ENCODE assay signal across 8 cellular contexts in genomic region chr6:88165087-88165876, GRCh38.
DNase-seq lines count a peak whose midpoint lies in the region; ATAC-seq and TF ChIP-seq lines count a peak whose summit lies in the region.

No MANE protein-coding gene starts in this region.

- peak; percentile 2 for ATAC-seq in GM21367 (IDR thresholded peaks at IDR 0.05; ENCODE audit: unreplicated experiment)
- peak; percentile 5 to 9 for ATAC-seq in stimulated activated naive B cell treated with anti-CD40 and anti-IgM and Interleukin-4, amounts not matched to agents 10 μg/mL and 1 μg/mL and 100 μg/mL, for 72 hours (replicated peaks)
- no peak for ATAC-seq in GM21619 (IDR thresholded peaks at IDR 0.05; ENCODE audit: unreplicated experiment)

- TF ChIP-seq CTCF in AG10803 (conservative IDR thresholded peaks at IDR 0.05; ENCODE audit: low read length) = no peak

- peak overlapping the region; percentile 87 for H3K27ac Mint-ChIP-seq in stimulated activated naive B cell treated with anti-CD40 and anti-IgM and Interleukin-4, amounts not matched to agents 10 μg/mL and 1 μg/mL and 100 μg/mL, for 72 hours

- H3K36me3 ChIP-seq in SK-N-MC (ENCODE audit: insufficient read depth, low read length) = no peaks in the 10 kb centered on the region

- no peak overlapping the region for H3K9ac ChIP-seq in SK-N-MC (ENCODE audit: insufficient read length)

- peaks cover 17 to 51% of the 10 kb centered on the region in 2 donors for H3K27me3 Mint-ChIP-seq in stimulated activated naive B cell treated with anti-CD40 and anti-IgM and Interleukin-4, amounts not matched to agents 10 μg/mL and 1 μg/mL and 100 μg/mL, for 72 hours

- H3K9me3 Mint-ChIP-seq in stimulated activated naive B cell treated with anti-CD40 and anti-IgM and Interleukin-4, amounts not matched to agents 10 μg/mL and 1 μg/mL and 100 μg/mL, for 72 hours = no peaks in the 10 kb centered on the region

- H3K36me3 Mint-ChIP-seq in stimulated activated naive B cell treated with anti-CD40 and anti-IgM and Interleukin-4, amounts not matched to agents 10 μg/mL and 1 μg/mL and 100 μg/mL, for 72 hours = peaks cover 6 to 9% of the 10 kb centered on the region in 2 donors

- H3K4me3 Mint-ChIP-seq in stimulated activated naive B cell treated with anti-CD40 and anti-IgM and Interleukin-4, amounts not matched to agents 10 μg/mL and 1 μg/mL and 100 μg/mL, for 72 hours = peak overlapping the region; percentile 87 to 96

- no peak for DNase-seq in AG10803 (ENCODE audit: low read depth)
- no peak for DNase-seq in SK-N-MC (ENCODE audit: low read depth, low spot score)
- no peak for DNase-seq in stimulated activated naive B cell treated with anti-CD40 and anti-IgM and Interleukin-4, amounts not matched to agents 10 μg/mL and 1 μg/mL and 100 μg/mL, for 72 hours
- DNase-seq in SKM-1 treated with dmso at 0.1 percent for 144 hours (lab: John Stamatoyannopoulos, UW; ENCODE audit: unreplicated experiment) = no peak
- no peak for DNase-seq in ACHN

- no peak overlapping the region for H3K27ac ChIP-seq in SK-N-MC

- in situ Hi-C loops in ACHN (cut with HindIII; ENCODE audit: low pct_ligation_motif_present, low pct_unique_long_range_greater_than_20kb, low sequenced_read_pairs) = no loop called here

- peaks cover 23 to 24% of the 10 kb centered on the region in 2 donors for H3K4me1 Mint-ChIP-seq in stimulated activated naive B cell treated with anti-CD40 and anti-IgM and Interleukin-4, amounts not matched to agents 10 μg/mL and 1 μg/mL and 100 μg/mL, for 72 hours

- H3K9me3 ChIP-seq in SK-N-MC (ENCODE audit: low read depth, low read length) = no peaks in the 10 kb centered on the region

- H3K4me3 ChIP-seq in AG10803 (ENCODE audit: low read length) = peak overlapping the region; percentile 33
- H3K4me3 ChIP-seq in SK-N-MC = peak overlapping the region; percentile 75
- H3K4me3 ChIP-seq in iPS-11a (ENCODE audit: low read depth, low read length) = peak overlapping the region; percentile 62
